In the genomic region with DNA sequence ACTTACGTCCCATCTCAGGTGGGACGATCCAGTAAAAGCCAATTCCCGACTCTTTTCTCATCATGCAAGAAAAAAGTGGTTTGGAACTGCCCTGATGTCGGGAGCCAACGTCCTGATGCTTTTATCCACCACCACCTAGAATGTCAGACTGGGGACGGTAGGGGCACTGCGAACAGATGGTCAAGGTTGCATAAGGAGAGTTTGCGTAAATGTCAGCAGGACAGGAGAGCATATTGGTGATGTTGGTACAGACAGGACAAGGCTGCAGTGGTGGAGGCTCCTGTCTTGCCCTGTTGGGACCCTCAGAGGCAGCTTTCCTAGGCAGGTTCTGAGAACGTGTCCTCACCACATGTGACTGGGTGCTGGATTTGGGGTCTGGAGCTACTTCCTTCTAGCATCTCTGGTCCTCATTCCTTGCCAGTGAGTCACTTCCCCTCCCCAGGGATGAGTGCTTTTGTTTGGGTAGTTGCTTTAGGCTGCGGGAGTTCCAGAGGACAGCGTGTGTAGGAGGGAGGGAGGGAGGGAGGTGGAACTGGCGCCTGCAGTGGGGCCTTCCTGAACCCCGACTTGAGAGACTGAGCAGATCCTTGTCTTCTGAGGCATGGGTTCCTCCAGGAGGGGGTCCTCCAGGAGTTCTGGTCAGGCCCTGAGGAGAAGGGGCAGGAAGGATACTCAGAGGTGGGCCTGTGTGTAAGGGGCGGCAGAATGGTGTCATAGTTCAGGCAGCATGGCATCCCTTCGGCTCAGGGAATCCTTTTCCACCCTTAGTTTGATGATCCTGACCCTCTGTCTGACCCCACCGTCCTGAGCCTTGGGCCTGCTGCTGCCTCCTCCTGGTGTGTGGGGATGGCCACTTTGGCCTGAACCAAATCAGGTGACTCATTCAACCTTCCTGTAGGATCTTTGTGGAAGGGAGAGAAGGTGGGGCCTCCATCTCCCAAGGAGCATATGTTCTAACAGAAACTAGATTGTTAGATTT, we compare ENCODE assay signal across 10 cellular contexts. TPM values are rescaled to one million over a fixed set of nuclear protein-coding genes. Genes with fewer than 3 reads are reported as not detected.
DNase-seq lines count a peak whose midpoint lies in the region; ATAC-seq, FAIRE-seq and TF ChIP-seq lines count a peak whose summit lies in the region.
"Had no signal": no experiment of that assay in that cellular context is flagged by ENCODE, and none has a peak within 500 bp of the region (broad histone marks: within the 10 kb centered on the region; RNA-seq: fewer than 3 reads in every experiment).

No MANE protein-coding gene starts in this region.

- intact Hi-C loops in HCT116 (cut with micrococcal nuclease): no loop called here

- CTCF ChIA-PET in HCT116 (lab: Charles Lee): interaction anchor here (0.8 kb wide), 1 partner anchor 14 kb away, joined by 4 read pairs; no protein-coding TSS in a partner anchor

- no peak overlapping the region for H2AFZ ChIP-seq in HCT116 (ENCODE audit: low read depth, low read length, poor library complexity, severe bottlenecking)

- H3K27ac ChIP-seq in HCT116 (ENCODE audit: low read depth, low read length) (0 out of 2 replicates have a peak overlapping the region, but pooled peaks have one; percentile 13), small intestine (ENCODE audit: low read depth in 1 of 2, low read length in 1 of 2) (no peak overlapping the region)

- POLR2A ChIA-PET in HCT116 (lab: Charles Lee): no interaction called here

- RAD21 ChIA-PET in HCT116 (lab: Charles Lee; ENCODE audit: low non-redundant PET in 1 of 2, low total read pairs in 2 of 2, uncharacterized antibody in 2 of 2, unreplicated experiment in 2 of 2): interaction anchor here in 1 of 2 experiments (0.7 kb wide), 1 partner anchor 329 kb away, joined by 3 read pairs; no protein-coding TSS in a partner anchor

- no peaks in the 10 kb centered on the region for H4K20me1 ChIP-seq in HCT116 (ENCODE audit: insufficient read depth)

- H3K4me1 ChIP-seq in HCT116 (ENCODE audit: control insufficient read depth in 1 of 2, insufficient read depth in 2 of 2, low read length in 2 of 2) (peaks cover 20 to 30% of the 10 kb centered on the region in 2 experiments), small intestine (ENCODE audit: control insufficient read depth in 2 of 2, insufficient read depth in 1 of 2, low read depth in 1 of 2, low read length in 1 of 2) (no peaks in the 10 kb centered on the region)

- DNase-seq in HCT116 (ENCODE audit: low read depth, low spot score): no peak
- peak; percentile 63 for DNase-seq in SW480 (ENCODE audit: low spot score)
- peak; percentile 88 to 92 for DNase-seq in foreskin fibroblast
- DNase-seq in retinal pigment epithelial cell (ENCODE audit: low read depth): no peak
- DNase-seq in GDM1 (lab: John Stamatoyannopoulos, UW): no peak
- DNase-seq in small intestine: no peak
- no peak for DNase-seq in SIG-M5 treated with dmso at 0.1 percent for 504 hours (lab: John Stamatoyannopoulos, UW; ENCODE audit: unreplicated experiment)
- no peak for DNase-seq in NCI-H1694 (lab: John Stamatoyannopoulos, UW)
- DNase-seq: activated CD4-positive, alpha-beta memory T cell treated with anti-CD3 and anti-CD28 coated beads, Interleukin-2, amount 10 ng/mL, durations not matched to agents 7 days and 5 days; stimulated activated CD4-positive, alpha-beta T cell treated with anti-CD3 and anti-CD28 coated beads, Interleukin-1b, Interleukin-23, amount 100 ng/mL, for 48 hours had no signal

- peak in 2 of 3 experiments; percentile 17 to 24; a peak in 1 of 6 replicates for TF ChIP-seq CTCF in HCT116 (IDR thresholded peaks at IDR 0.05 in 2 of 3, conservative IDR thresholded peaks at IDR 0.05 in 1 of 3; ENCODE audit: borderline replicate concordance in 1 of 3, insufficient read depth in 1 of 3, low read depth in 2 of 3, low read length in 2 of 3)
- TF ChIP-seq CTCF in foreskin fibroblast (IDR thresholded peaks at IDR 0.05; ENCODE audit: low read depth, low read length): peak; percentile 32
- peak; percentile 32 for TF ChIP-seq CTCF in retinal pigment epithelial cell (conservative IDR thresholded peaks at IDR 0.05; ENCODE audit: low read depth, low read length)

- TF ChIP-seq POLR2A in HCT116 (IDR thresholded peaks at IDR 0.05; ENCODE audit: borderline replicate concordance, extremely low read depth, insufficient read depth, insufficient read length): no peak

- 79 to 88% (median 85%) methylated on average over 15 to 16 of the region's 16 CpGs for WGBS in small intestine, 3 donors

- ATAC-seq in HCT116: peak; percentile 83

- H3K4me3 ChIP-seq in HCT116 (replicated peaks in 1 of 2; ENCODE audit: low read depth in 1 of 2, low read length in 2 of 2) (0 out of 4 replicates have a peak overlapping the region, but pooled peaks of 1 of the 2 experiments have one; percentile 19), foreskin fibroblast (ENCODE audit: low read depth in 1 of 2, low read length in 2 of 2) (no peak overlapping the region), retinal pigment epithelial cell (ENCODE audit: low read length) (no peak overlapping the region), small intestine (ENCODE audit: low read depth in 1 of 2, low read length in 2 of 2) (no peak overlapping the region)

- BruUV-seq in HCT116 (replicated peaks; lab: Mats Ljungman, UMichigan): no TSS peak

- H3K27me3 ChIP-seq in HCT116 (ENCODE audit: insufficient read depth, low read length): no peaks in the 10 kb centered on the region
- H3K27me3 ChIP-seq in small intestine (ENCODE audit: control insufficient read depth in 2 of 2, insufficient read depth in 2 of 2, low read length in 2 of 2): no peaks in the 10 kb centered on the region

- H3K36me3 ChIP-seq in HCT116 (ENCODE audit: control insufficient read depth in 1 of 2, insufficient read depth in 2 of 2, low read length in 2 of 2) (no peaks in the 10 kb centered on the region), small intestine (ENCODE audit: control insufficient read depth in 2 of 2, insufficient read depth in 2 of 2, low read length in 2 of 2) (no peaks in the 10 kb centered on the region)

- no peak for FAIRE-seq in small intestine (lab: Jason Lieb, UNC)

- peak overlapping the region; percentile 60 for H3K4me2 ChIP-seq in HCT116 (ENCODE audit: low read length)

- H3K9me3 ChIP-seq in HCT116 (ENCODE audit: control insufficient read depth in 1 of 2, insufficient read depth in 1 of 2, low read depth in 1 of 2, low read length in 2 of 2): no peaks in the 10 kb centered on the region
- H3K9me3 ChIP-seq in small intestine (ENCODE audit: control insufficient read depth, low read depth): no peaks in the 10 kb centered on the region

- H3K9ac ChIP-seq in HCT116 (ENCODE audit: low read length): no peak overlapping the region

- TF ChIP-seq RAD21 in HCT116 (IDR thresholded peaks at IDR 0.05; ENCODE audit: low read depth): no peak

- no peaks in the 10 kb centered on the region for H3K79me2 ChIP-seq in HCT116 (ENCODE audit: insufficient read depth, low read length)

- no peaks in the 10 kb centered on the region for H3K9me2 ChIP-seq in HCT116 (ENCODE audit: insufficient read depth)

TF ChIP-seq in HCT116, 20 proteins besides CTCF, POLR2A, EP300 and RAD21 (continues in another document):
- TF ChIP-seq YY1 (IDR thresholded peaks at IDR 0.05; ENCODE audit: extremely low read depth, insufficient replicate concordance, low read depth, low read length) (no peak), CBX3 (IDR thresholded peaks at IDR 0.05; ENCODE audit: low read depth) (peak; percentile 65), EZH2 (IDR thresholded peaks at IDR 0.05) (no peak), CEBPB (IDR thresholded peaks at IDR 0.05; ENCODE audit: low read depth) (no peak), SP1 (IDR thresholded peaks at IDR 0.05; ENCODE audit: low read depth) (peak; percentile 42; the same call in 1 of the 2 replicates), EZH2phosphoT487 (IDR thresholded peaks at IDR 0.05; ENCODE audit: borderline replicate concordance) (no peak), SIN3A (IDR thresholded peaks at IDR 0.05; ENCODE audit: low read depth) (no peak), JUND (IDR thresholded peaks at IDR 0.05) (peak; percentile 76), SRF (IDR thresholded peaks at IDR 0.05; ENCODE audit: low read depth) (no peak), ELF1 (IDR thresholded peaks at IDR 0.05; ENCODE audit: borderline replicate concordance, low read depth) (no peak), ZNF274 (IDR thresholded peaks at IDR 0.05; ENCODE audit: low read depth, low read length) (no peak)
- TF ChIP-seq, protein P1, sequence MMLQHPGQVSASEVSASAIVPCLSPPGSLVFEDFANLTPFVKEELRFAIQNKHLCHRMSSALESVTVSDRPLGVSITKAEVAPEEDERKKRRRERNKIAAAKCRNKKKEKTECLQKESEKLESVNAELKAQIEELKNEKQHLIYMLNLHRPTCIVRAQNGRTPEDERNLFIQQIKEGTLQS (IDR thresholded peaks at IDR 0.05): no peak
- TF ChIP-seq, protein P2, sequence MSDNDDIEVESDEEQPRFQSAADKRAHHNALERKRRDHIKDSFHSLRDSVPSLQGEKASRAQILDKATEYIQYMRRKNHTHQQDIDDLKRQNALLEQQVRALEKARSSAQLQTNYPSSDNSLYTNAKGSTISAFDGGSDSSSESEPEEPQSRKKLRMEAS (IDR thresholded peaks at IDR 0.05): peak; percentile 15; the same call in 1 of the 2 replicates

RNA-seq across cellular contexts. Expression of a gene that starts 21.2 kb away (rescaled TPM):
- total RNA-seq in HCT116 (2021; ENCODE audit: unreplicated experiment): 30.5 TPM
- 16.8 and 19.5 TPM in 2 replicates for polyA plus RNA-seq in HCT116 (2012)
- polyA plus RNA-seq in small intestine: 10 to 100 TPM in 1 of 3 donors, 1 to 10 TPM in 2; 3.6 to 12.1 (median 7.3) TPM

Comparison
In these comparisons a context has a peak if more than half of its experiments do, and no peak if none do; other contexts are left out.
1. DNase-seq: peak in SW480 (single experiment) and foreskin fibroblast (2 of 2); none in HCT116 (single experiment), retinal pigment epithelial cell (single experiment), GDM1 (single experiment), small intestine (single experiment), SIG-M5 treated with dmso at 0.1 percent for 504 hours (single experiment) and NCI-H1694 (single experiment).
2. Peak in every context shown above with its lines, with median percentiles within 50 percentile points of each other: CTCF ChIP-seq.